In genomic region chr6:31817133-31817928, GRCh38 we compare ENCODE assay signal across 7 cellular contexts. TPM values are rescaled to one million over a fixed set of nuclear protein-coding genes. Genes with fewer than 3 reads are reported as not detected.
A peak's percentile ranks its signal among the peaks of the same experiment; 100 is the strongest.
DNase-seq lines count a peak whose midpoint lies in the region; ATAC-seq, FAIRE-seq and TF ChIP-seq lines count a peak whose summit lies in the region.
"Not testable (repeated sequence)": the region's sequence is repeated elsewhere in the genome, so short reads cannot be mapped to it uniquely, and the experiment has no call there.
"Had no signal": no experiment of that assay in that cellular context is flagged by ENCODE, and none has a peak within 500 bp of the region (broad histone marks: within the 10 kb centered on the region; RNA-seq: fewer than 3 reads in every experiment).

No MANE protein-coding gene starts in this region.

- not testable (repeated sequence) for H3K9me2 ChIP-seq in SU-DHL-6 (replicated peaks; ENCODE audit: insufficient read depth, low read length)

- H3K27me3 Mint-ChIP-seq in neural crest cell (ENCODE audit: low read depth) = not testable (repeated sequence)

- ATAC-seq in body of pancreas = not testable (repeated sequence)

- H3K4me1 Mint-ChIP-seq in neural crest cell = peaks cover 50% of the 10 kb centered on the region

- not testable (repeated sequence) for H3K27me3 ChIP-seq in SU-DHL-6 (ENCODE audit: low read length); body of pancreas; left ventricle myocardium inferior (ENCODE audit: low read depth); tibial nerve

- peak; percentile 87 for FAIRE-seq in GM12891 (lab: Jason Lieb, UNC)

- not testable (repeated sequence) for H3K4me3 ChIP-seq in SU-DHL-6 (ENCODE audit: insufficient read depth, low read length, poor library complexity, severe bottlenecking); body of pancreas
- H3K4me3 ChIP-seq in left ventricle myocardium inferior (peak overlapping the region; percentile 71), tibial nerve (peak overlapping the region; percentile 14 to 54 (median 38))

- not testable (repeated sequence) for H3K27ac Mint-ChIP-seq in neural crest cell (ENCODE audit: unreplicated experiment)

- peak in 1 of 2 donors; percentile 71 for TF ChIP-seq EP300 in tibial nerve (IDR thresholded peaks at IDR 0.05)

- H3K9me3 ChIP-seq in SU-DHL-6 (ENCODE audit: insufficient read depth, low read length); body of pancreas; left ventricle myocardium inferior (replicated peaks); tibial nerve: not testable (repeated sequence)

- H3K79me2 ChIP-seq in SU-DHL-6 (ENCODE audit: insufficient read depth, low read length) = not testable (repeated sequence)

- H3K4me3 Mint-ChIP-seq in neural crest cell = peak overlapping the region; percentile 80

- H3F3A ChIP-seq in SU-DHL-6 (ENCODE audit: insufficient read depth) = not testable (repeated sequence)

- not testable (repeated sequence) for TF ChIP-seq CTCF in SU-DHL-6 (IDR thresholded peaks at IDR 0.05; ENCODE audit: insufficient read depth, low read length, poor library complexity, severe bottlenecking); body of pancreas (IDR thresholded peaks at IDR 0.05); left ventricle myocardium inferior (IDR thresholded peaks at IDR 0.05; ENCODE audit: borderline replicate concordance); neural crest cell (conservative IDR thresholded peaks at IDR 0.05); tibial nerve (IDR thresholded peaks at IDR 0.05)

- TF ChIP-seq POLR2A in GM12891 (IDR thresholded peaks at IDR 0.05; ENCODE audit: low read depth, low read length); body of pancreas (IDR thresholded peaks at IDR 0.05): not testable (repeated sequence)
- peak in 1 of 2 donors; percentile 49 for TF ChIP-seq POLR2A in tibial nerve (IDR thresholded peaks at IDR 0.05)

- intact Hi-C loops in body of pancreas (cut with DNase I); left ventricle myocardium inferior (cut with micrococcal nuclease): not testable (repeated sequence)

- peaks cover 15% of the 10 kb centered on the region for H3K36me3 Mint-ChIP-seq in neural crest cell (ENCODE audit: low read depth)

- not testable (repeated sequence) for H3K27ac ChIP-seq in SU-DHL-6 (ENCODE audit: low read depth, low read length)
- H3K27ac ChIP-seq in body of pancreas = peak overlapping the region in 3 of 4 donors; percentile 33 to 62 (median 61)
- H3K27ac ChIP-seq in left ventricle myocardium inferior (replicated peaks) = peak overlapping the region; percentile 98
- H3K27ac ChIP-seq in tibial nerve = peak overlapping the region; percentile 70 to 99 (median 78)

- WGBS in body of pancreas, 2 donors = 35 to 75% methylated on average over 7 to 19 of the region's 37 CpGs
- 33 to 71% methylated on average over 12 to 15 of the region's 37 CpGs for WGBS in tibial nerve, 2 donors

- DNase-seq in GM12891 (ENCODE audit: insufficient read length, low spot score); body of pancreas; left ventricle myocardium inferior; neural crest cell (ENCODE audit: low read depth, low spot score); tibial nerve (ENCODE audit: low spot score in 2 of 2): not testable (repeated sequence)

- peak overlapping the region; percentile 25 for H3K4me2 ChIP-seq in SU-DHL-6 (ENCODE audit: low read depth, low read length, poor library complexity, severe bottlenecking)

- H3K9me3 Mint-ChIP-seq in neural crest cell = not testable (repeated sequence)

- H4K20me1 ChIP-seq in SU-DHL-6 (ENCODE audit: low read depth, low read length) = not testable (repeated sequence)

- H2AFZ ChIP-seq in SU-DHL-6 (ENCODE audit: low read depth, low read length, severe bottlenecking) = not testable (repeated sequence)

- not testable (repeated sequence) for H3K9ac ChIP-seq in SU-DHL-6 (ENCODE audit: low read length)

- H3K36me3 ChIP-seq in SU-DHL-6 (ENCODE audit: low read length); body of pancreas (replicated peaks in 1 of 2; ENCODE audit: insufficient read depth in 1 of 2, low read depth in 2 of 2); left ventricle myocardium inferior; tibial nerve: not testable (repeated sequence)

- peaks cover 57% of the 10 kb centered on the region for H3K4me1 ChIP-seq in body of pancreas
- peaks cover 57% of the 10 kb centered on the region for H3K4me1 ChIP-seq in left ventricle myocardium inferior
- peaks cover 0 to 57% (median 43%) of the 10 kb centered on the region in 4 donors for H3K4me1 ChIP-seq in tibial nerve

RNA-seq across cellular contexts. Expression of gene HSPA1A, which starts 2.0 kb away (rescaled TPM):
- 9.6 TPM for polyA plus RNA-seq in GM12891 (2012; ENCODE audit: low read depth, missing spikeins)
- 10 to 100 TPM; 70.9 to 92.1 TPM for total RNA-seq in body of pancreas
- total RNA-seq in left ventricle myocardium inferior = 271 TPM
- 70.3 and 72.3 TPM in 2 replicates for total RNA-seq in neural crest cell
- total RNA-seq in tibial nerve = 100 to 1,000 TPM; 170 to 304 (median 221) TPM
- total RNA-seq: G401 had no signal

RNA-seq across cellular contexts. Expression of gene HSPA1L, which starts 2.2 kb away (rescaled TPM):
- 1.1 TPM for polyA plus RNA-seq in GM12891 (2012; ENCODE audit: low read depth, missing spikeins)
- total RNA-seq in body of pancreas (1 to 10 TPM in 1 of 2 donors, under 1 TPM in 1; 0.33 to 1.0 TPM), left ventricle myocardium inferior (2.2 TPM), neural crest cell (1.5 and 1.8 TPM in 2 replicates), tibial nerve (1 to 10 TPM in 2 of 4 donors, under 1 TPM in 2; 0.20 to 2.4 (median 1.2) TPM)

RNA-seq across cellular contexts. Expression of gene HSPA1B, which starts 10.2 kb away (rescaled TPM):
- 6.6 TPM for polyA plus RNA-seq in GM12891 (2012; ENCODE audit: low read depth, missing spikeins)
- 100 to 1,000 TPM in 1 of 2 donors, 10 to 100 TPM in 1; 87.0 to 131 TPM for total RNA-seq in body of pancreas
- 184 TPM for total RNA-seq in left ventricle myocardium inferior
- 78.5 and 82.5 TPM in 2 replicates for total RNA-seq in neural crest cell
- 100 to 1,000 TPM; 134 to 186 (median 168) TPM for total RNA-seq in tibial nerve

RNA-seq across cellular contexts. Expression of gene LSM2, which starts 10.6 kb away (rescaled TPM):
- 106 TPM for polyA plus RNA-seq in GM12891 (2012; ENCODE audit: low read depth, missing spikeins)
- total RNA-seq in body of pancreas (10 to 100 TPM; 21.0 to 22.4 TPM), left ventricle myocardium inferior (19.4 TPM), neural crest cell (122 and 135 TPM in 2 replicates), tibial nerve (10 to 100 TPM; 23.9 to 31.8 (median 28.4) TPM)

RNA-seq across cellular contexts. Expression of gene VARS1, which starts 21.8 kb away (rescaled TPM):
- 50.1 TPM for polyA plus RNA-seq in GM12891 (2012; ENCODE audit: low read depth, missing spikeins)
- 10 to 100 TPM; 39.2 to 67.6 TPM for total RNA-seq in body of pancreas
- total RNA-seq in left ventricle myocardium inferior = 20.0 TPM
- 162 and 163 TPM in 2 replicates for total RNA-seq in neural crest cell
- total RNA-seq in tibial nerve = 10 to 100 TPM; 40.8 to 58.6 (median 50.1) TPM
